In genomic region chr11:93500759-93501158, GRCh38 we compare ENCODE assay signal across 27 cellular contexts.
"Had no signal": no experiment of that assay in that cellular context is flagged by ENCODE, and none has a peak within 500 bp of the region (broad histone marks: within the 10 kb centered on the region; RNA-seq: fewer than 3 reads in every experiment).

No MANE protein-coding gene starts in this region.

- H3K36me3 ChIP-seq: pancreas, prostate gland, sigmoid colon, vagina had no signal

- H3K4me2 ChIP-seq: hepatocyte had no signal

- H3K27me3 ChIP-seq: dorsolateral prefrontal cortex, gastroesophageal sphincter, hepatocyte, pancreas, sigmoid colon, vagina had no signal

- H3K4me3 Mint-ChIP-seq: activated CD8-positive, alpha-beta T cell treated with anti-CD3 and anti-CD28 coated beads for 36 hours; activated T-cell treated with anti-CD3 and anti-CD28 coated beads, Interleukin-2, amount 50 U/mL, for 4 hours; mesothelial cell of epicardium; naive B cell; stimulated activated memory B cell treated with anti-CD40 and anti-IgM and Interleukin-4, amounts not matched to agents 10 μg/mL and 1 μg/mL and 100 μg/mL, for 72 hours; stimulated activated naive CD8-positive, alpha-beta T cell treated with anti-CD3 and anti-CD28 coated beads, Interleukin-15, amount 100 ng/mL, for 72 hours; T-helper 1 cell treated with Interleukin-12 subunit alpha and Interleukin-12 subunit beta and Interleukin-4 antibody, amounts not matched to agents 30 μg/mL and 1 μg/mL, for 36 hours; type B pancreatic cell; WTC11 had no signal

- H3K27ac Mint-ChIP-seq: activated CD8-positive, alpha-beta T cell treated with anti-CD3 and anti-CD28 coated beads for 36 hours; activated naive CD4-positive, alpha-beta T cell treated with anti-CD3 and anti-CD28 coated beads, Interleukin-2, amount 50 U/mL, for 72 hours; mesothelial cell of epicardium; naive B cell; stimulated activated memory B cell treated with anti-CD40 and anti-IgM and Interleukin-4, amounts not matched to agents 10 μg/mL and 1 μg/mL and 100 μg/mL, for 72 hours; stimulated activated naive CD8-positive, alpha-beta T cell treated with anti-CD3 and anti-CD28 coated beads, Interleukin-15, amount 100 ng/mL, for 72 hours; type B pancreatic cell had no signal

- H3K27me3 Mint-ChIP-seq: activated CD8-positive, alpha-beta T cell treated with anti-CD3 and anti-CD28 coated beads for 36 hours; naive B cell; stimulated activated memory B cell treated with anti-CD40 and anti-IgM and Interleukin-4, amounts not matched to agents 10 μg/mL and 1 μg/mL and 100 μg/mL, for 72 hours; stimulated activated naive CD8-positive, alpha-beta T cell treated with anti-CD3 and anti-CD28 coated beads, Interleukin-15, amount 100 ng/mL, for 72 hours had no signal

- H3K27ac ChIP-seq: coronary artery, dorsolateral prefrontal cortex, gastroesophageal sphincter, hepatocyte, pancreas, sigmoid colon, vagina had no signal

- ATAC-seq: activated CD8-positive, alpha-beta T cell treated with anti-CD3 and anti-CD28 coated beads for 36 hours; activated naive CD4-positive, alpha-beta T cell treated with anti-CD3 and anti-CD28 coated beads, Interleukin-2, amount 50 U/mL, for 72 hours; activated T-cell treated with anti-CD3 and anti-CD28 coated beads, Interleukin-2, amount 50 U/mL, for 4 hours; gastroesophageal sphincter; pancreas; stimulated activated memory B cell treated with anti-CD40 and anti-IgM and Interleukin-4, amounts not matched to agents 10 μg/mL and 1 μg/mL and 100 μg/mL, for 72 hours; stimulated activated naive CD8-positive, alpha-beta T cell treated with anti-CD3 and anti-CD28 coated beads, Interleukin-15, amount 100 ng/mL, for 72 hours; WTC11 had no signal

- H3K36me3 Mint-ChIP-seq: naive B cell had no signal

- H3K4me3 ChIP-seq: coronary artery, dorsolateral prefrontal cortex, gastroesophageal sphincter, hepatocyte, pancreas, prostate gland, sigmoid colon, vagina had no signal

- H3K4me1 Mint-ChIP-seq: stimulated activated memory B cell treated with anti-CD40 and anti-IgM and Interleukin-4, amounts not matched to agents 10 μg/mL and 1 μg/mL and 100 μg/mL, for 72 hours; stimulated activated naive CD8-positive, alpha-beta T cell treated with anti-CD3 and anti-CD28 coated beads, Interleukin-15, amount 100 ng/mL, for 72 hours had no signal

- DNase-seq: activated CD4-positive, alpha-beta T cell treated with anti-CD3 and anti-CD28 coated beads, Interleukin-2, amount 50 U/mL, for 1 hour; activated CD8-positive, alpha-beta T cell treated with anti-CD3 and anti-CD28 coated beads for 36 hours; activated naive CD4-positive, alpha-beta T cell; activated T-cell treated with anti-CD3 and anti-CD28 coated beads, Interleukin-2, amount 50 U/mL, for 4 hours; effector memory CD4-positive, alpha-beta T cell; islet precursor cell; mammary epithelial cell; naive B cell; nucleus accumbens; pancreas; sigmoid colon; small intestine; stimulated activated CD4-positive, alpha-beta T cell treated with anti-CD3 and anti-CD28 coated beads, Interleukin-4, amount 100 ng/mL, for 24 hours; stimulated activated naive CD8-positive, alpha-beta T cell treated with anti-CD3 and anti-CD28 coated beads, Interleukin-15, amount 100 ng/mL, for 72 hours; T1000 had no signal

- H2AFZ ChIP-seq: hepatocyte had no signal

- H3K4me1 ChIP-seq: gastroesophageal sphincter, pancreas had no signal

- H3K9me3 ChIP-seq: gastroesophageal sphincter, pancreas, prostate gland, sigmoid colon, vagina had no signal
